16 cellular contexts compared by ENCODE assay signal in genomic region chr15:91473894-91474293, GRCh38.
"Had no signal": no experiment of that assay in that cellular context is flagged by ENCODE, and none has a peak within 500 bp of the region (broad histone marks: within the 10 kb centered on the region; RNA-seq: fewer than 3 reads in every experiment).

No MANE protein-coding gene starts in this region.

- H3K27ac ChIP-seq: epithelial cell of prostate had no signal

- H3K4me3 ChIP-seq: mucosa of descending colon had no signal

- ATAC-seq: activated T-cell treated with anti-CD3 and anti-CD28 coated beads, Interleukin-2, amount 50 U/mL, for 4 hours; effector memory CD8-positive, alpha-beta T cell; left ventricle myocardium superior; mucosa of descending colon; stimulated activated naive B cell treated with anti-CD40 and anti-IgM and Interleukin-4, amounts not matched to agents 10 μg/mL and 1 μg/mL and 100 μg/mL, for 72 hours had no signal

- DNase-seq: activated CD8-positive, alpha-beta memory T cell treated with anti-CD3 and anti-CD28 coated beads, Interleukin-2, amount 50 U/mL, for 4 hours; activated naive CD4-positive, alpha-beta T cell treated with anti-CD3 and anti-CD28 coated beads, Interleukin-2, amount 50 U/mL, for 16 hours; activated T-cell treated with anti-CD3 and anti-CD28 coated beads, Interleukin-2, amount 50 U/mL, for 4 hours; dermis blood vessel endothelial cell; effector memory CD8-positive, alpha-beta T cell; immature natural killer cell; left ventricle myocardium superior; mucosa of descending colon; naive B cell; retina; stimulated activated naive B cell treated with anti-CD40 and anti-IgM and Interleukin-4, amounts not matched to agents 10 μg/mL and 1 μg/mL and 100 μg/mL, for 72 hours had no signal

- H3K36me3 Mint-ChIP-seq: immature natural killer cell; memory B cell; naive B cell; stimulated activated naive B cell treated with anti-CD40 and anti-IgM and Interleukin-4, amounts not matched to agents 10 μg/mL and 1 μg/mL and 100 μg/mL, for 72 hours had no signal

- H3K27ac Mint-ChIP-seq: immature natural killer cell; memory B cell; naive B cell; stimulated activated naive B cell treated with anti-CD40 and anti-IgM and Interleukin-4, amounts not matched to agents 10 μg/mL and 1 μg/mL and 100 μg/mL, for 72 hours; T-helper 2 cell treated with Interferon-gamma antibody and Interleukin-4, amounts not matched to agents 5 μg/mL and 100 μg/mL, for 36 hours had no signal

- H3K9me3 ChIP-seq: mucosa of descending colon had no signal

- FAIRE-seq: TTC549 had no signal

- H3K9me3 Mint-ChIP-seq: neural crest cell; T-helper 2 cell treated with Interferon-gamma antibody and Interleukin-4, amounts not matched to agents 5 μg/mL and 100 μg/mL, for 36 hours had no signal

- H3K4me3 Mint-ChIP-seq: activated T-cell treated with anti-CD3 and anti-CD28 coated beads, Interleukin-2, amount 50 U/mL, for 4 hours; immature natural killer cell; memory B cell; naive B cell; neural crest cell; stimulated activated naive B cell treated with anti-CD40 and anti-IgM and Interleukin-4, amounts not matched to agents 10 μg/mL and 1 μg/mL and 100 μg/mL, for 72 hours; T-helper 2 cell treated with Interferon-gamma antibody and Interleukin-4, amounts not matched to agents 5 μg/mL and 100 μg/mL, for 36 hours had no signal

- H3K4me1 Mint-ChIP-seq: neural crest cell had no signal
